ENCODE assay signal across 8 cellular contexts in the genomic region with DNA sequence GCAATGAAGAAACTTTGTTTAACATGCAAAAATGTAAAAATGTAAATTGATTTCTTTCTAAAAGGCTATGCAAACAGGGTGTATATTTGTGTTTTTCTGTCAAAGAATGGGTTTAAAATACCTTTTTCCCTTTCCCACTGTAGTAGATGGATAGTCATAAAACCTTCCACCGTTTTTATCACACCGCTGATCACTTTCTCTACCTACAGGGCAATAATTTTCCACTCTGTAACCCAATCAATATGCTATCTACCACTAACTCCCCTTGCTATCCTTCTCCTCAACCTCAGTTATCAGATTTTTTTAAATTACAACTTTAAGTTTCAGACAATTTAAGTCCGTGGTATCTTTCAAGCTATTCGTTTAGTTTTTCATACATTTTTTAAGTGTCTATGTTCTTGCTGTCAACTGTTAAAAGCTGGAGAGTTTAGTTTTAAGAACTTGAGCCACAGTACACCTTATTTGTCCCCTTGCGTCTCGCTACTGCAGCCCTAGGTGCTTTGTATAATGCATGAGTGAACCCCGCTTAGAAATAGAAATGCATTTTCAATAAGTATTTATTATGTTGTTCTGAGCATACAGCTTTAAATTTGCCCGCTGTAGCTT.
DNase-seq lines count a peak whose midpoint lies in the region; ATAC-seq and TF ChIP-seq lines count a peak whose summit lies in the region.

No MANE protein-coding gene starts in this region.

- no peak for TF ChIP-seq CTCF in activated B cell treated with CpG ODN at 0.5 μM for 24 hours (IDR thresholded peaks at IDR 0.05)
- TF ChIP-seq CTCF in stomach (IDR thresholded peaks at IDR 0.05): no peak

- peak overlapping the region; percentile 98 for H3K27ac Mint-ChIP-seq in activated B cell treated with CpG ODN at 0.5 μM for 24 hours

- H3K27me3 Mint-ChIP-seq in activated B cell treated with CpG ODN at 0.5 μM for 24 hours: no peaks in the 10 kb centered on the region

- intact Hi-C loops in activated B cell treated with CpG ODN at 0.5 μM for 24 hours (cut with micrococcal nuclease) (loop anchor here (1.0 to 10.0 kb wide), 8 partner anchors 35 to 1359 kb away; no protein-coding TSS in a partner anchor), stomach (cut with DNase I; ENCODE audit: low total_unique reads) (no loop called here)

- H3K4me1 ChIP-seq in iPS-15b (ENCODE audit: control insufficient read depth, insufficient read depth, low read length) (peaks cover 10% of the 10 kb centered on the region), stomach (peaks cover 9 to 20% (median 14%) of the 10 kb centered on the region in 4 donors)

- H3K36me3 Mint-ChIP-seq in activated B cell treated with CpG ODN at 0.5 μM for 24 hours (ENCODE audit: low read depth): peaks cover 8% of the 10 kb centered on the region

- CTCF ChIA-PET in activated B cell treated with CpG ODN at 0.5 μM for 24 hours (lab: Charles Lee): interaction anchor here (0.6 to 1.6 kb wide), 10 partner anchors 8 to 248 kb away, joined by 3 to 7 read pairs (median 4); a partner anchor contains a TSS

- POLR2A ChIA-PET in activated B cell treated with CpG ODN at 0.5 μM for 24 hours (lab: Charles Lee): interaction anchor here (0.9 to 8.7 kb wide), 13 partner anchors 11 to 335 kb away, joined by 3 to 155 read pairs (median 5); a partner anchor contains a TSS

- no peak for TF ChIP-seq POLR2A in stomach (IDR thresholded peaks at IDR 0.05)

- peak overlapping the region; percentile 80 for H3K4me3 ChIP-seq in iPS-15b (ENCODE audit: low read depth, low read length)
- peak overlapping the region; percentile 51 to 62 (median 59) for H3K4me3 ChIP-seq in stomach

- peaks cover 49% of the 10 kb centered on the region for H3K4me1 Mint-ChIP-seq in activated B cell treated with CpG ODN at 0.5 μM for 24 hours

- TF ChIP-seq EP300 in stomach (IDR thresholded peaks at IDR 0.05): no peak

- peak overlapping the region; percentile 84 for H3K9ac ChIP-seq in iPS-15b (ENCODE audit: low read depth, low read length)

- no peaks in the 10 kb centered on the region for H3K9me3 Mint-ChIP-seq in activated B cell treated with CpG ODN at 0.5 μM for 24 hours

- 7 to 10% (median 8%) methylated on average over 8 of the region's 8 CpGs for WGBS in stomach, 5 donors

- peak overlapping the region; percentile 59 to 99 (median 98) for H3K27ac ChIP-seq in stomach

- ATAC-seq in activated B cell treated with CpG ODN at 0.5 μM for 24 hours (ENCODE audit: low read depth): no peak

- peaks cover 5% of the 10 kb centered on the region for H3K27me3 ChIP-seq in iPS-15b (ENCODE audit: control insufficient read depth, insufficient read depth, low read length)
- H3K27me3 ChIP-seq in stomach: no peaks in the 10 kb centered on the region

- peak overlapping the region; percentile 94 for H3K4me3 Mint-ChIP-seq in activated B cell treated with CpG ODN at 0.5 μM for 24 hours

- DNase-seq in NOMO-1 treated with DMSO at 0.1 percent for 48 hours (lab: John Stamatoyannopoulos, UW; ENCODE audit: unreplicated experiment) (peak; percentile 34), NOMO-1 treated with dmso at 0.1 percent for 144 hours (lab: John Stamatoyannopoulos, UW; ENCODE audit: unreplicated experiment) (no peak), activated B cell treated with CpG ODN at 0.5 μM for 24 hours (no peak), stomach (no peak), 8988T (no peak), NCI-H748 (lab: John Stamatoyannopoulos, UW; ENCODE audit: unreplicated experiment) (no peak), cortex of kidney (lab: John Stamatoyannopoulos, UW) (no peak)

- H3K36me3 ChIP-seq in iPS-15b (ENCODE audit: control insufficient read depth, insufficient read depth, low read length) (no peaks in the 10 kb centered on the region), stomach (no peaks in the 10 kb centered on the region)

- H3K9me3 ChIP-seq in iPS-15b (ENCODE audit: control insufficient read depth, insufficient read depth, low read length) (no peaks in the 10 kb centered on the region), stomach (no peaks in the 10 kb centered on the region)
